ENCODE assay signal across 20 cellular contexts in genomic region chr16:3215601-3216262, GRCh38. TPM values are rescaled to one million over a fixed set of nuclear protein-coding genes. Genes with fewer than 3 reads are reported as not detected.
DNase-seq lines count a peak whose midpoint lies in the region; ATAC-seq and TF ChIP-seq lines count a peak whose summit lies in the region.
"Had no signal": no experiment of that assay in that cellular context is flagged by ENCODE, and none has a peak within 500 bp of the region (broad histone marks: within the 10 kb centered on the region; RNA-seq: fewer than 3 reads in every experiment).

No MANE protein-coding gene starts in this region.

- no peaks in the 10 kb centered on the region for H3K27me3 ChIP-seq in breast epithelium
- H3K27me3 ChIP-seq: foreskin keratinocyte had no signal

- H3K4me1 Mint-ChIP-seq in T-helper 17 cell = peaks cover 15% of the 10 kb centered on the region
- peaks cover 34% of the 10 kb centered on the region for H3K4me1 Mint-ChIP-seq in activated naive CD8-positive, alpha-beta T cell treated with anti-CD3 and anti-CD28 coated beads for 36 hours
- H3K4me1 Mint-ChIP-seq in stimulated activated effector memory CD8-positive, alpha-beta T cell treated with anti-CD3 and anti-CD28 coated beads, Interleukin-12 subunit alpha, Interleukin-12 subunit beta, amount 100 ng/mL, for 72 hours = peaks cover 43% of the 10 kb centered on the region
- H3K4me1 Mint-ChIP-seq: H9 had no signal

- TF ChIP-seq CTCF in breast epithelium (IDR thresholded peaks at IDR 0.05) = no peak

- H3K27me3 Mint-ChIP-seq in T-helper 17 cell = no peaks in the 10 kb centered on the region
- no peaks in the 10 kb centered on the region for H3K27me3 Mint-ChIP-seq in activated naive CD8-positive, alpha-beta T cell treated with anti-CD3 and anti-CD28 coated beads for 36 hours

- H3K4me1 ChIP-seq in breast epithelium = no peaks in the 10 kb centered on the region
- H3K4me1 ChIP-seq: foreskin keratinocyte had no signal

- ATAC-seq in T-helper 17 cell (no peak), GM18520 (IDR thresholded peaks at IDR 0.05; ENCODE audit: unreplicated experiment) (no peak), GM18517 (IDR thresholded peaks at IDR 0.05; ENCODE audit: unreplicated experiment) (no peak)
- ATAC-seq in stimulated activated effector memory CD8-positive, alpha-beta T cell treated with anti-CD3 and anti-CD28 coated beads, Interleukin-12 subunit alpha, Interleukin-12 subunit beta, amount 100 ng/mL, for 72 hours = peak; percentile 60
- ATAC-seq: foreskin keratinocyte had no signal

- no peaks in the 10 kb centered on the region for H3K36me3 Mint-ChIP-seq in T-helper 17 cell (ENCODE audit: low read depth)
- H3K36me3 Mint-ChIP-seq in activated naive CD8-positive, alpha-beta T cell treated with anti-CD3 and anti-CD28 coated beads for 36 hours = peaks cover 30% of the 10 kb centered on the region
- peaks cover 16% of the 10 kb centered on the region for H3K36me3 Mint-ChIP-seq in stimulated activated effector memory CD8-positive, alpha-beta T cell treated with anti-CD3 and anti-CD28 coated beads, Interleukin-12 subunit alpha, Interleukin-12 subunit beta, amount 100 ng/mL, for 72 hours

- H3K9me3 Mint-ChIP-seq in activated naive CD8-positive, alpha-beta T cell treated with anti-CD3 and anti-CD28 coated beads for 36 hours = peaks cover 31% of the 10 kb centered on the region
- H3K9me3 Mint-ChIP-seq in stimulated activated effector memory CD8-positive, alpha-beta T cell treated with anti-CD3 and anti-CD28 coated beads, Interleukin-12 subunit alpha, Interleukin-12 subunit beta, amount 100 ng/mL, for 72 hours = peaks cover 16% of the 10 kb centered on the region

- H3K4me3 ChIP-seq in breast epithelium = no peak overlapping the region
- H3K4me3 ChIP-seq: thoracic aorta had no signal

- H3K9me3 ChIP-seq in T-helper 17 cell (ENCODE audit: control insufficient read depth, low read length, poor library complexity, severe bottlenecking) = no peaks in the 10 kb centered on the region
- H3K9me3 ChIP-seq in breast epithelium = peaks cover 7 to 39% of the 10 kb centered on the region in 2 donors

- peak overlapping the region; percentile 71 for H3K4me3 Mint-ChIP-seq in T-helper 17 cell
- peak overlapping the region; percentile 47 for H3K4me3 Mint-ChIP-seq in activated naive CD8-positive, alpha-beta T cell treated with anti-CD3 and anti-CD28 coated beads for 36 hours
- peak overlapping the region; percentile 56 for H3K4me3 Mint-ChIP-seq in stimulated activated effector memory CD8-positive, alpha-beta T cell treated with anti-CD3 and anti-CD28 coated beads, Interleukin-12 subunit alpha, Interleukin-12 subunit beta, amount 100 ng/mL, for 72 hours
- H3K4me3 Mint-ChIP-seq: H9 had no signal

- peak; percentile 67 for DNase-seq in activated CD8-positive, alpha-beta memory T cell treated with anti-CD3 and anti-CD28 coated beads for 24 hours
- no peak for DNase-seq in activated CD8-positive, alpha-beta memory T cell treated with anti-CD3 and anti-CD28 coated beads, Interleukin-2, amount 50 U/mL, for 4 hours
- DNase-seq in T-helper 17 cell = no peak
- DNase-seq in activated naive CD8-positive, alpha-beta T cell treated with anti-CD3 and anti-CD28 coated beads for 36 hours = no peak
- DNase-seq in stimulated activated effector memory CD8-positive, alpha-beta T cell treated with anti-CD3 and anti-CD28 coated beads, Interleukin-12 subunit alpha, Interleukin-12 subunit beta, amount 100 ng/mL, for 72 hours (ENCODE audit: low spot score in 2 of 2) = peak in 1 of 2 donors; percentile 61
- DNase-seq in breast epithelium (ENCODE audit: low spot score in 2 of 2) = no peak
- DNase-seq: ACHN, Calu3, foreskin keratinocyte, H9, KG1, mesenchymal stem cell, NCI-H187 treated with DMSO at 0.1 percent for 48 hours, NCI-H526 treated with DMSO at 0.1 percent for 48 hours, T1000 had no signal

- H3K36me3 ChIP-seq in breast epithelium = no peaks in the 10 kb centered on the region
- H3K36me3 ChIP-seq: thoracic aorta had no signal

- intact Hi-C loops in breast epithelium (cut with DNase I; ENCODE audit: low total_unique reads) = no loop called here

- no peak for TF ChIP-seq POLR2A in breast epithelium (IDR thresholded peaks at IDR 0.05)

- peak overlapping the region; percentile 85 for H3K27ac Mint-ChIP-seq in T-helper 17 cell
- H3K27ac Mint-ChIP-seq in activated naive CD8-positive, alpha-beta T cell treated with anti-CD3 and anti-CD28 coated beads for 36 hours = peak overlapping the region; percentile 96
- H3K27ac Mint-ChIP-seq in stimulated activated effector memory CD8-positive, alpha-beta T cell treated with anti-CD3 and anti-CD28 coated beads, Interleukin-12 subunit alpha, Interleukin-12 subunit beta, amount 100 ng/mL, for 72 hours = peak overlapping the region; percentile 97
- H3K27ac Mint-ChIP-seq: H9 had no signal

- no peak overlapping the region for H3K27ac ChIP-seq in breast epithelium
- H3K27ac ChIP-seq: foreskin keratinocyte, RWPE1, thoracic aorta had no signal

RNA-seq across cellular contexts. Expression of gene ZNF200, which starts 19.2 kb away (rescaled TPM):
- 1 to 10 TPM; 3.2 to 4.8 TPM for total RNA-seq in T-helper 17 cell
- 10 to 100 TPM; 12.2 to 12.8 TPM for total RNA-seq in activated naive CD8-positive, alpha-beta T cell treated with anti-CD3 and anti-CD28 coated beads for 36 hours
- 10 to 100 TPM in 1 of 3 donors, 1 to 10 TPM in 2; 3.5 to 11.1 (median 9.2) TPM for total RNA-seq in breast epithelium

RNA-seq across cellular contexts. Expression of gene OR1F1, which starts 27.7 kb away (rescaled TPM):
- not detected for total RNA-seq in T-helper 17 cell
- not detected for total RNA-seq in activated naive CD8-positive, alpha-beta T cell treated with anti-CD3 and anti-CD28 coated beads for 36 hours
- not detected for total RNA-seq in breast epithelium
- total RNA-seq: H9, osteocyte, thoracic aorta had no signal

RNA-seq across cellular contexts. Expression of gene MEFV, which starts 40.7 kb away (rescaled TPM):
- total RNA-seq in T-helper 17 cell (1 to 10 TPM in 1 of 2 donors, under 1 TPM in 1; 0.81 to 2.2 TPM), breast epithelium (1 to 10 TPM in 2 of 3 donors, under 1 TPM in 1; 0.66 to 5.6 (median 1.8) TPM)
- total RNA-seq in activated naive CD8-positive, alpha-beta T cell treated with anti-CD3 and anti-CD28 coated beads for 36 hours = under 1 TPM; 0.08 to 0.12 TPM
- total RNA-seq: Calu3, foreskin keratinocyte, H9, osteocyte had no signal
